In the genomic region with DNA sequence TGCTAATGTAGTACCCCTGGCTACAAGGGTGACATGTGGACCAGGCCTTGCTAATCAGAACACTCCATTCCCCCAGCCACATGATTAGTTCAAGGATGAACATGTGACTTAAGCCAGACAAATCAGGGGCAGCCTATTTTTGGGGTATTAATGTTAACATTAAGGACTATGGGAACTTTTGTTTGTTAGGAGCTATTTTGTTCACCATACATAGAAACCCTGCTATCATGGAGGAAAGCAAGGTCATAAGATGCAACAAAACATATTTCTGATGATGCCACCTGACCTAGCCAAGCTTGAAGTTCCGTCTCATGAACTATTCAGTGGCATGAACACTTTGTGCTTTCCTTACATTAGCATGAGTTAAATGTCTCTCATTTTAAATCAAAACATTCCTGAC, we compare ENCODE assay signal across 23 cellular contexts.
"Had no signal": no experiment of that assay in that cellular context is flagged by ENCODE, and none has a peak within 500 bp of the region (broad histone marks: within the 10 kb centered on the region; RNA-seq: fewer than 3 reads in every experiment).

No MANE protein-coding gene starts in this region.

- DNase-seq: dermis blood vessel endothelial cell; dorsolateral prefrontal cortex; effector CD4-positive, alpha-beta T cell; effector memory CD4-positive, alpha-beta T cell; foreskin keratinocyte; gastrocnemius medialis; glutamatergic neuron; head of caudate nucleus; heart right ventricle; hippocampal formation; left cardiac atrium; left lung; left ventricle myocardium superior; lower lobe of right lung; mesendoderm; midbrain had no signal

- H3K9me3 ChIP-seq: esophagus muscularis mucosa, gastrocnemius medialis, heart right ventricle, left lung, lower lobe of right lung had no signal

- H3K27me3 ChIP-seq: dorsolateral prefrontal cortex, esophagus muscularis mucosa, foreskin keratinocyte, gastrocnemius medialis, heart right ventricle, left lung had no signal

- H3K27ac ChIP-seq: dorsolateral prefrontal cortex, esophagus muscularis mucosa, foreskin keratinocyte, gastrocnemius medialis, heart right ventricle, left lung, lower lobe of right lung had no signal

- FAIRE-seq: colon, endothelial cell of umbilical vein, islet of Langerhans, keratinocyte had no signal

- H3K4me1 Mint-ChIP-seq: memory B cell had no signal

- H3K36me3 Mint-ChIP-seq: memory B cell had no signal

- H3K27ac Mint-ChIP-seq: memory B cell had no signal

- ATAC-seq: foreskin keratinocyte, gastrocnemius medialis, heart right ventricle, left cardiac atrium, left lung, left ventricle myocardium superior, lower lobe of right lung had no signal

- H3K36me3 ChIP-seq: esophagus muscularis mucosa, gastrocnemius medialis, heart right ventricle, left lung, lower lobe of right lung had no signal

- H3K4me3 ChIP-seq: coronary artery, dorsolateral prefrontal cortex, esophagus muscularis mucosa, gastrocnemius medialis, heart right ventricle, left lung, lower lobe of right lung had no signal

- H3K9me3 Mint-ChIP-seq: memory B cell had no signal

- H3K4me1 ChIP-seq: foreskin keratinocyte, left lung, lower lobe of right lung had no signal

- H3K4me3 Mint-ChIP-seq: memory B cell had no signal
